Comparison of ENCODE assay signal across 25 cellular contexts in genomic region chr1:222114536-222115156, GRCh38.
"Had no signal": no experiment of that assay in that cellular context is flagged by ENCODE, and none has a peak within 500 bp of the region (broad histone marks: within the 10 kb centered on the region; RNA-seq: fewer than 3 reads in every experiment).

No MANE protein-coding gene starts in this region.

- ATAC-seq: natural killer cell; psoas muscle; right cardiac atrium; right lobe of liver; stimulated activated memory B cell treated with anti-CD40 and anti-IgM and Interleukin-4, amounts not matched to agents 10 μg/mL and 1 μg/mL and 100 μg/mL, for 72 hours; stimulated activated naive CD8-positive, alpha-beta T cell treated with anti-CD3 and anti-CD28 coated beads, Interleukin-15, amount 100 ng/mL, for 72 hours; stimulated activated naive CD8-positive, alpha-beta T cell treated with anti-CD3 and anti-CD28 coated beads, Interleukin-15, Interleukin-2, amounts not matched to agents 100 U/mL and 50 U/mL, for 24 hours; upper lobe of right lung had no signal

- H3K36me3 ChIP-seq: neural progenitor cell, ovary, right lobe of liver, sigmoid colon, suprapubic skin, tibial artery, transverse colon, upper lobe of right lung, uterus had no signal

- H3K4me2 ChIP-seq: neural progenitor cell had no signal

- H2AFZ ChIP-seq: neural progenitor cell, parathyroid adenoma had no signal

- H3K9ac ChIP-seq: neural progenitor cell, parathyroid adenoma had no signal

- H3K27ac ChIP-seq: neural progenitor cell, ovary, parathyroid adenoma, psoas muscle, right lobe of liver, sigmoid colon, suprapubic skin, testis, tibial artery, transverse colon, upper lobe of right lung, uterus had no signal

- H3K4me1 ChIP-seq: neural progenitor cell, parathyroid adenoma, psoas muscle, right lobe of liver, sigmoid colon, suprapubic skin, testis, tibial artery, transverse colon, upper lobe of right lung, uterus had no signal

- H3K79me2 ChIP-seq: parathyroid adenoma had no signal

- H3K4me3 ChIP-seq: neural progenitor cell, ovary, psoas muscle, right lobe of liver, sigmoid colon, suprapubic skin, testis, tibial artery, transverse colon, upper lobe of right lung, uterus had no signal

- DNase-seq: natural killer cell; occipital lobe; ovary; psoas muscle; right cardiac atrium; right lobe of liver; sigmoid colon; small intestine; stimulated activated CD4-positive, alpha-beta T cell treated with anti-CD3 and anti-CD28 coated beads, Interleukin-15, amount 100 ng/mL, for 24 hours; stimulated activated CD4-positive, alpha-beta T cell treated with anti-CD3 and anti-CD28 coated beads, Interleukin-2, amount 100 ng/mL, for 24 hours; stimulated activated CD4-positive, alpha-beta T cell treated with anti-CD3 and anti-CD28 coated beads, Interleukin-2, amount 100 ng/mL, for 48 hours; stimulated activated CD4-positive, alpha-beta T cell treated with anti-CD3 and anti-CD28 coated beads, Interleukin-4, amount 100 ng/mL, for 24 hours; stimulated activated naive CD4-positive, alpha-beta T cell; stimulated activated naive CD8-positive, alpha-beta T cell treated with anti-CD3 and anti-CD28 coated beads, Interleukin-15, amount 100 ng/mL, for 72 hours; stimulated activated naive CD8-positive, alpha-beta T cell treated with anti-CD3 and anti-CD28 coated beads, Interleukin-15, Interleukin-2, amounts not matched to agents 100 U/mL and 50 U/mL, for 24 hours; substantia nigra; testis; tibial artery; transverse colon; upper lobe of right lung; uterus had no signal

- H3K9me3 ChIP-seq: ovary, psoas muscle, right lobe of liver, sigmoid colon, suprapubic skin, testis, tibial artery, transverse colon, upper lobe of right lung, uterus had no signal

- H3K27me3 ChIP-seq: neural progenitor cell, ovary, right lobe of liver, sigmoid colon, suprapubic skin, testis, tibial artery, transverse colon, upper lobe of right lung, uterus had no signal

- FAIRE-seq: small intestine had no signal
